Comparison of ENCODE assay signal across 1 cellular context in the genomic region with DNA sequence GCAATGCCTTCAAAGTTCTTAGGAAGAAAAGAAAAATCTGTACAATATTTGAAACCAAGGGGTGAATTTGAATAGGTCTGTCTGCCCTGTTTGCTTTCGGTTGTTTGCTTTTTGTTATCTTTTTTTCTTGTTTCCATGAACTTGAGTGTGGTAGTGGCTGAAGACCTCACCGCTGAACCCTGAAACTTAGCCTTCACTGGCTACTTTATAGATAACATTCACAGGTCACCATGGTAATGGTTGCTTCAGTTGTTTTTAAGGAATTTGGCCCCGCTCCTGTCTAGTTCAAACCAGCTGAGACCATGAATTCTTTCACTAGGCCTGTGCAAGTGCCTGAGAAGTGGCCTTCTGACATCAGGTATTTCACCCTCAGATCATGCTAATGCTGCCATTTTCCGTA.
A peak's percentile ranks its signal among the peaks of the same experiment; 100 is the strongest.
TF ChIP-seq lines count a peak whose summit lies in the region.

No MANE protein-coding gene starts in this region.

TF ChIP-seq in HepG2, 621 proteins besides CTCF, POLR2A, EP300 and RAD21 (continued from another document and continues in another):
- TF ChIP-seq ZFYVE20 (CRISPR knock-in tag; IDR thresholded peaks at IDR 0.05; ENCODE audit: borderline replicate concordance, low read depth) (no peak), ZNF678 (CRISPR knock-in tag; IDR thresholded peaks at IDR 0.05) (no peak), ZNF703 (CRISPR knock-in tag; IDR thresholded peaks at IDR 0.05; ENCODE audit: borderline replicate concordance) (no peak), KMT2B (CRISPR knock-in tag; IDR thresholded peaks at IDR 0.05) (no peak; the same call in 1 of the 2 replicates), ZNF713 (CRISPR knock-in tag; IDR thresholded peaks at IDR 0.05) (no peak), SKI (IDR thresholded peaks at IDR 0.05; ENCODE audit: partially characterized antibody) (peak; percentile 99), ZNF30 (CRISPR knock-in tag; IDR thresholded peaks at IDR 0.05) (no peak), ZNF225 (CRISPR knock-in tag; IDR thresholded peaks at IDR 0.05) (no peak), RFXANK (CRISPR knock-in tag; IDR thresholded peaks at IDR 0.05) (0 out of 2 replicates have a peak, but pooled peaks have one; percentile 31), SMAD1 (CRISPR knock-in tag; IDR thresholded peaks at IDR 0.05; ENCODE audit: borderline replicate concordance, low read depth) (no peak), ZNF207 (IDR thresholded peaks at IDR 0.05; ENCODE audit: borderline replicate concordance) (no peak), ZNF17 (CRISPR knock-in tag; IDR thresholded peaks at IDR 0.05) (no peak), FOXO1 (CRISPR knock-in tag; IDR thresholded peaks at IDR 0.05) (peak; percentile 56), ZNF264 (CRISPR knock-in tag; IDR thresholded peaks at IDR 0.05) (no peak), ZNF780A (CRISPR knock-in tag; IDR thresholded peaks at IDR 0.05) (no peak), ETV5 (CRISPR knock-in tag; IDR thresholded peaks at IDR 0.05; ENCODE audit: borderline replicate concordance) (peak; percentile 56; the same call in 1 of the 2 replicates), DPF2 (CRISPR knock-in tag; IDR thresholded peaks at IDR 0.05; ENCODE audit: borderline replicate concordance, low read depth) (no peak), LBX2 (CRISPR knock-in tag; IDR thresholded peaks at IDR 0.05; ENCODE audit: borderline replicate concordance) (no peak), CHCHD3 (CRISPR knock-in tag; IDR thresholded peaks at IDR 0.05) (no peak), AHDC1 (CRISPR knock-in tag; IDR thresholded peaks at IDR 0.05; ENCODE audit: borderline replicate concordance) (peak; percentile 86; the same call in 1 of the 2 replicates), BRD4 (CRISPR knock-in tag; IDR thresholded peaks at IDR 0.05) (no peak), SAFB2 (CRISPR knock-in tag; IDR thresholded peaks at IDR 0.05; ENCODE audit: borderline replicate concordance, low read depth) (no peak), STAT5B (CRISPR knock-in tag; IDR thresholded peaks at IDR 0.05) (no peak), CBFB (CRISPR knock-in tag; IDR thresholded peaks at IDR 0.05) (no peak)
- TF ChIP-seq, protein P1, sequence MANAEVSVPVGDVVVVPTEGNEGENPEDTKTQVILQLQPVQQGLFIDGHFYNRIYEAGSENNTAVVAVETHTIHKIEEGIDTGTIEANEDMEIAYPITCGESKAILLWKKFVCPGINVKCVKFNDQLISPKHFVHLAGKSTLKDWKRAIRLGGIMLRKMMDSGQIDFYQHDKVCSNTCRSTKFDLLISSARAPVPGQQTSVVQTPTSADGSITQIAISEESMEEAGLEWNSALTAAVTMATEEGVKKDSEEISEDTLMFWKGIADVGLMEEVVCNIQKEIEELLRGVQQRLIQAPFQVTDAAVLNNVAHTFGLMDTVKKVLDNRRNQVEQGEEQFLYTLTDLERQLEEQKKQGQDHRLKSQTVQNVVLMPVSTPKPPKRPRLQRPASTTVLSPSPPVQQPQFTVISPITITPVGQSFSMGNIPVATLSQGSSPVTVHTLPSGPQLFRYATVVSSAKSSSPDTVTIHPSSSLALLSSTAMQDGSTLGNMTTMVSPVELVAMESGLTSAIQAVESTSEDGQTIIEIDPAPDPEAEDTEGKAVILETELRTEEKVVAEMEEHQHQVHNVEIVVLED (CRISPR knock-in tag; IDR thresholded peaks at IDR 0.05; ENCODE audit: borderline replicate concordance), result peak; percentile 45; the same call in 1 of the 2 replicates
- TF ChIP-seq, protein P2, sequence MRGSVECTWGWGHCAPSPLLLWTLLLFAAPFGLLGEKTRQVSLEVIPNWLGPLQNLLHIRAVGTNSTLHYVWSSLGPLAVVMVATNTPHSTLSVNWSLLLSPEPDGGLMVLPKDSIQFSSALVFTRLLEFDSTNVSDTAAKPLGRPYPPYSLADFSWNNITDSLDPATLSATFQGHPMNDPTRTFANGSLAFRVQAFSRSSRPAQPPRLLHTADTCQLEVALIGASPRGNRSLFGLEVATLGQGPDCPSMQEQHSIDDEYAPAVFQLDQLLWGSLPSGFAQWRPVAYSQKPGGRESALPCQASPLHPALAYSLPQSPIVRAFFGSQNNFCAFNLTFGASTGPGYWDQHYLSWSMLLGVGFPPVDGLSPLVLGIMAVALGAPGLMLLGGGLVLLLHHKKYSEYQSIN (CRISPR knock-in tag; IDR thresholded peaks at IDR 0.05; ENCODE audit: borderline replicate concordance), result no peak
- TF ChIP-seq, protein P3, sequence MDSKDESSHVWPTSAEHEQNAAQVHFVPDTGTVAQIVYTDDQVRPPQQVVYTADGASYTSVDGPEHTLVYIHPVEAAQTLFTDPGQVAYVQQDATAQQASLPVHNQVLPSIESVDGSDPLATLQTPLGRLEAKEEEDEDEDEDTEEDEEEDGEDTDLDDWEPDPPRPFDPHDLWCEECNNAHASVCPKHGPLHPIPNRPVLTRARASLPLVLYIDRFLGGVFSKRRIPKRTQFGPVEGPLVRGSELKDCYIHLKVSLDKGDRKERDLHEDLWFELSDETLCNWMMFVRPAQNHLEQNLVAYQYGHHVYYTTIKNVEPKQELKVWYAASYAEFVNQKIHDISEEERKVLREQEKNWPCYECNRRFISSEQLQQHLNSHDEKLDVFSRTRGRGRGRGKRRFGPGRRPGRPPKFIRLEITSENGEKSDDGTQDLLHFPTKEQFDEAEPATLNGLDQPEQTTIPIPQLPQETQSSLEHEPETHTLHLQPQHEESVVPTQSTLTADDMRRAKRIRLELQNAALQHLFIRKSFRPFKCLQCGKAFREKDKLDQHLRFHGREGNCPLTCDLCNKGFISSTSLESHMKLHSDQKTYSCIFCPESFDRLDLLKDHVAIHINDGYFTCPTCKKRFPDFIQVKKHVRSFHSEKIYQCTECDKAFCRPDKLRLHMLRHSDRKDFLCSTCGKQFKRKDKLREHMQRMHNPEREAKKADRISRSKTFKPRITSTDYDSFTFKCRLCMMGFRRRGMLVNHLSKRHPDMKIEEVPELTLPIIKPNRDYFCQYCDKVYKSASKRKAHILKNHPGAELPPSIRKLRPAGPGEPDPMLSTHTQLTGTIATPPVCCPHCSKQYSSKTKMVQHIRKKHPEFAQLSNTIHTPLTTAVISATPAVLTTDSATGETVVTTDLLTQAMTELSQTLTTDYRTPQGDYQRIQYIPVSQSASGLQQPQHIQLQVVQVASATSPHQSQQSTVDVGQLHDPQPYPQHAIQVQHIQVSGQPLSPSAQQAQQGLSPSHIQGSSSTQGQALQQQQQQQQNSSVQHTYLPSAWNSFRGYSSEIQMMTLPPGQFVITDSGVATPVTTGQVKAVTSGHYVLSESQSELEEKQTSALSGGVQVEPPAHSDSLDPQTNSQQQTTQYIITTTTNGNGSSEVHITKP (CRISPR knock-in tag; IDR thresholded peaks at IDR 0.05; ENCODE audit: low read depth), result no peak
- TF ChIP-seq, protein P4, sequence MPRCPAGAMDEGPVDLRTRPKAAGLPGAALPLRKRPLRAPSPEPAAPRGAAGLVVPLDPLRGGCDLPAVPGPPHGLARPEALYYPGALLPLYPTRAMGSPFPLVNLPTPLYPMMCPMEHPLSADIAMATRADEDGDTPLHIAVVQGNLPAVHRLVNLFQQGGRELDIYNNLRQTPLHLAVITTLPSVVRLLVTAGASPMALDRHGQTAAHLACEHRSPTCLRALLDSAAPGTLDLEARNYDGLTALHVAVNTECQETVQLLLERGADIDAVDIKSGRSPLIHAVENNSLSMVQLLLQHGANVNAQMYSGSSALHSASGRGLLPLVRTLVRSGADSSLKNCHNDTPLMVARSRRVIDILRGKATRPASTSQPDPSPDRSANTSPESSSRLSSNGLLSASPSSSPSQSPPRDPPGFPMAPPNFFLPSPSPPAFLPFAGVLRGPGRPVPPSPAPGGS (CRISPR knock-in tag; IDR thresholded peaks at IDR 0.05), result no peak
- TF ChIP-seq, protein P5, sequence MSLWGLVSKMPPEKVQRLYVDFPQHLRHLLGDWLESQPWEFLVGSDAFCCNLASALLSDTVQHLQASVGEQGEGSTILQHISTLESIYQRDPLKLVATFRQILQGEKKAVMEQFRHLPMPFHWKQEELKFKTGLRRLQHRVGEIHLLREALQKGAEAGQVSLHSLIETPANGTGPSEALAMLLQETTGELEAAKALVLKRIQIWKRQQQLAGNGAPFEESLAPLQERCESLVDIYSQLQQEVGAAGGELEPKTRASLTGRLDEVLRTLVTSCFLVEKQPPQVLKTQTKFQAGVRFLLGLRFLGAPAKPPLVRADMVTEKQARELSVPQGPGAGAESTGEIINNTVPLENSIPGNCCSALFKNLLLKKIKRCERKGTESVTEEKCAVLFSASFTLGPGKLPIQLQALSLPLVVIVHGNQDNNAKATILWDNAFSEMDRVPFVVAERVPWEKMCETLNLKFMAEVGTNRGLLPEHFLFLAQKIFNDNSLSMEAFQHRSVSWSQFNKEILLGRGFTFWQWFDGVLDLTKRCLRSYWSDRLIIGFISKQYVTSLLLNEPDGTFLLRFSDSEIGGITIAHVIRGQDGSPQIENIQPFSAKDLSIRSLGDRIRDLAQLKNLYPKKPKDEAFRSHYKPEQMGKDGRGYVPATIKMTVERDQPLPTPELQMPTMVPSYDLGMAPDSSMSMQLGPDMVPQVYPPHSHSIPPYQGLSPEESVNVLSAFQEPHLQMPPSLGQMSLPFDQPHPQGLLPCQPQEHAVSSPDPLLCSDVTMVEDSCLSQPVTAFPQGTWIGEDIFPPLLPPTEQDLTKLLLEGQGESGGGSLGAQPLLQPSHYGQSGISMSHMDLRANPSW (CRISPR knock-in tag; IDR thresholded peaks at IDR 0.05; ENCODE audit: borderline replicate concordance), result peak; percentile 52; the same call in 1 of the 2 replicates
